Comparison of ENCODE assay signal across 1 cellular context in the genomic region with DNA sequence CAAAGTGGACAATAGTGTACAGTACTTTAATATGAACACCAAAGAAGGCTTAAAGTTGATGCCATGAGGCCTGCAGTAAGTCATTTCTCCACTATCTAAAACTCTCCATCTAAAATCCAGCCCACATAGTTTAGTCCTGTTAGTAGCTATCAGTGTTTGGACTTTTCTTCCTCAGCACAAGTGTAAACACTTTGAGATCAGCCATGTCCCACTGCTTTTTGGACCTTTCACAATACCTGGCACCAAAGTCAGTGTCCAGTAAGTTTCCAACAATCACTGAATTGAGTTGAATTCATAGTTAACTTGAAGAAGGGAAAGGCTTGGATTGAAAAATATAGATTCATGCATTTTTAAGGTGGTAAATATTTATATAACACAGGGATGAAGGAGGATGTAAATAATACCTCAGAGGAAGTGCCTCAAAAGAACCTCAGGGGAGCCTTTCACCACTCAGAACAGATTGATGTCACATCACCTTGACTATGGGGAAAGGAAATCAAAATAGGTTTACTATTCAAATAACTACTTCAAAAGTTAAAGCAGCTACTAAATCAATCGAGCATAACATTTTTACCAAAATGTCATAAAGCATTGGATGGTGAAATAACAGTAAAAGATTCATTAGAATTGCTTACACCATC.
TF ChIP-seq lines count a peak whose summit lies in the region.

No MANE protein-coding gene starts in this region.

TF ChIP-seq in liver, 16 proteins besides CTCF, POLR2A, EP300 and RAD21 (continued from another document):
- TF ChIP-seq FOXA2 (IDR thresholded peaks at IDR 0.05) (peak; percentile 42), RXRA (IDR thresholded peaks at IDR 0.05) (peak; percentile 17 to 53), HNF4A (conservative IDR thresholded peaks at IDR 0.05) (peak; percentile 88 to 89), JUND (IDR thresholded peaks at IDR 0.05) (no peak), HNF4G (IDR thresholded peaks at IDR 0.05) (peak; percentile 64), NR2F2 (IDR thresholded peaks at IDR 0.05) (no peak), TAF1 (conservative IDR thresholded peaks at IDR 0.05) (no peak)
